27 cellular contexts compared by ENCODE assay signal in the genomic region with DNA sequence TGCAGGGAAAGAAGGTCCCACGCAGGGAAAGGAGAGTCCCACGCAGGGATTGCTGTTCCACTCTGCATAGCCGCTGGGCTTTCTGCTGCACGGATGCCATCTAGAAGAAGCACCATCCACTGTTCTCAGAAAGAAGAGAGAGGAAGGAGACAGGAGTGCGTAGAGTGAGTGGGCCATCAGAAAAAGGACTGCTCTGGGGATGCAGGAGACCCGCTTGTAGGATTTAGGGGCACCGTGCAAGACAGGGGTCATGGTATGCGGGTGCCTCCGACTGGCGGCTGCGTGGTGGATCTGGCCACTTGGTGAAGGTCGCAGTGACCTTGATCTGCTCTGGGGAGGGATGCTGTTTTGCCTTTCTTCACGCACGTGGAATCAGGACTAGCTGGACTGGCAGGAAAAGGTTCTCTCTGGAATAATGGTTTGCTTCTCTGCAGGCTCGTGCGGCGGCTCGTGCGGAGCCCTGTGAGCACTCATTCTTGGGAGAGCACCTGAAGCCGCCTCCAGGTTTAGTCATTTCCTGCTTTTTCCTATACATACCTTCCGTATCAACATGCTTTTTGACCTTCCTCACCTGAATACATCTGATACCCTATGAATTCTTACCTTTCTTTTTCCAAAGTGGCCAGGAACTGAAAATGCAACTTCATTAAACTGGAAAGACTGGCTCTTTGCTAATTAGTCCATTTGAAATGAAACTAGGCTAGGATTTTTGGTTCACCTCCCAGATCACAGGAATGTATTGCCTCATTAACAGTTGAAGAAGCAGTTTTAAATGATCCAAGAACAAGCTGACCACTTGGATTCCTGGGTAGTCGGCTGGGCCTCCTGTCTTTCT.
DNase-seq lines count a peak whose midpoint lies in the region; ATAC-seq, FAIRE-seq and TF ChIP-seq lines count a peak whose summit lies in the region.
"Had no signal": no experiment of that assay in that cellular context is flagged by ENCODE, and none has a peak within 500 bp of the region (broad histone marks: within the 10 kb centered on the region; RNA-seq: fewer than 3 reads in every experiment).

No MANE protein-coding gene starts in this region.

- H3K4me1 ChIP-seq in left lung: no peaks in the 10 kb centered on the region
- peaks cover 8 to 13% of the 10 kb centered on the region in 2 donors for H3K4me1 ChIP-seq in thyroid gland
- H3K4me1 ChIP-seq in naive thymus-derived CD4-positive, alpha-beta T cell (ENCODE audit: control insufficient read depth in 2 of 2, insufficient read depth in 2 of 2, low read length in 2 of 2): no peaks in the 10 kb centered on the region
- H3K4me1 ChIP-seq: right atrium auricular region, upper lobe of left lung had no signal

- H3K27ac ChIP-seq in left lung: no peak overlapping the region
- peak overlapping the region; percentile 68 to 80 (median 76) for H3K27ac ChIP-seq in thyroid gland
- no peak overlapping the region for H3K27ac ChIP-seq in naive thymus-derived CD4-positive, alpha-beta T cell (ENCODE audit: low read depth, low read length)
- H3K27ac ChIP-seq: coronary artery, GM23248, neutrophil, right atrium auricular region, upper lobe of left lung, WERI-Rb-1 had no signal

- 58 to 67% methylated on average over 22 of the region's 22 CpGs for WGBS in thyroid gland, 2 donors

- H3K4me3 ChIP-seq in bronchial epithelial cell (ENCODE audit: low read depth, low read length) (no peak overlapping the region), left lung (no peak overlapping the region), thyroid gland (replicated peaks in 1 of 3) (no peak overlapping the region)
- no peak overlapping the region for H3K4me3 ChIP-seq in naive thymus-derived CD4-positive, alpha-beta T cell (ENCODE audit: low read length)
- H3K4me3 ChIP-seq: coronary artery, GM12878, GM23248, right atrium auricular region, upper lobe of left lung had no signal

- no peak overlapping the region for H3K4me3 Mint-ChIP-seq in naive thymus-derived CD8-positive, alpha-beta T cell
- peak overlapping the region in 1 of 10 donors; percentile 43 for H3K4me3 Mint-ChIP-seq in naive thymus-derived CD4-positive, alpha-beta T cell
- H3K4me3 Mint-ChIP-seq: B cell, T-helper 17 cell had no signal

- H3K36me3 ChIP-seq in bronchial epithelial cell (ENCODE audit: control insufficient read depth, insufficient read depth, low read length): no peaks in the 10 kb centered on the region
- H3K36me3 ChIP-seq in left lung: no peaks in the 10 kb centered on the region
- no peaks in the 10 kb centered on the region for H3K36me3 ChIP-seq in thyroid gland
- H3K36me3 ChIP-seq in naive thymus-derived CD4-positive, alpha-beta T cell (ENCODE audit: control insufficient read depth in 2 of 3, insufficient read depth in 3 of 3, low read length in 3 of 3): no peaks in the 10 kb centered on the region
- H3K36me3 ChIP-seq: neutrophil, right atrium auricular region, upper lobe of left lung, WERI-Rb-1 had no signal

- POLR2A ChIA-PET in naive thymus-derived CD8-positive, alpha-beta T cell (lab: Charles Lee): no interaction called here
- POLR2A ChIA-PET in naive thymus-derived CD4-positive, alpha-beta T cell (lab: Charles Lee): no interaction called here

- DNase-seq in activated CD4-positive, alpha-beta T cell treated with anti-CD3 and anti-CD28 coated beads for 48 hours: peak; percentile 6
- no peak for DNase-seq in activated CD4-positive, alpha-beta T cell treated with anti-CD3 and anti-CD28 coated beads, Interleukin-2, amount 50 U/mL, for 1 hour
- peak; percentile 80 for DNase-seq in bronchial epithelial cell (ENCODE audit: low read depth)
- DNase-seq in left lung: no peak
- DNase-seq in thyroid gland: peak; percentile 71 to 75
- no peak for DNase-seq in HCEC 1CT
- DNase-seq in naive thymus-derived CD8-positive, alpha-beta T cell: no peak
- no peak for DNase-seq in naive thymus-derived CD4-positive, alpha-beta T cell
- DNase-seq: 8988T; COR-L47; GF-D8; GM23248; NCI-H748 treated with DMSO at 0.1 percent for 48 hours; SHP77 treated with DMSO at 0.1 percent for 48 hours; stimulated activated CD4-positive, alpha-beta T cell treated with anti-CD3 and anti-CD28 coated beads, Interleukin-1b, Interleukin-23, amount 100 ng/mL, for 48 hours; stimulated activated naive CD8-positive, alpha-beta T cell treated with anti-CD3 and anti-CD28 coated beads, Interleukin-15, Interleukin-2, amounts not matched to agents 100 U/mL and 50 U/mL, for 24 hours; T-helper 17 cell; WERI-Rb-1 had no signal

- intact Hi-C loops in left lung (cut with DNase I): no loop called here
- intact Hi-C loops in thyroid gland (cut with DNase I): no loop called here
- intact Hi-C loops in naive thymus-derived CD4-positive, alpha-beta T cell (cut with micrococcal nuclease): no loop called here

- H3K27me3 ChIP-seq in bronchial epithelial cell (ENCODE audit: control insufficient read depth, insufficient read depth, low read length) (no peaks in the 10 kb centered on the region), left lung (no peaks in the 10 kb centered on the region), thyroid gland (no peaks in the 10 kb centered on the region)
- H3K27me3 ChIP-seq in naive thymus-derived CD4-positive, alpha-beta T cell (ENCODE audit: control insufficient read depth in 2 of 2, insufficient read depth in 2 of 2, low read length in 2 of 2): no peaks in the 10 kb centered on the region
- H3K27me3 ChIP-seq: neutrophil, right atrium auricular region, upper lobe of left lung had no signal

- H3K27me3 Mint-ChIP-seq in naive thymus-derived CD8-positive, alpha-beta T cell: peaks cover 2 to 27% (median 3%) of the 10 kb centered on the region in 5 donors
- peaks cover 1 to 21% (median 8%) of the 10 kb centered on the region in 5 donors for H3K27me3 Mint-ChIP-seq in naive thymus-derived CD4-positive, alpha-beta T cell

- peak; percentile 72 for ATAC-seq in left lung
- no peak for ATAC-seq in naive thymus-derived CD8-positive, alpha-beta T cell
- no peak for ATAC-seq in naive thymus-derived CD4-positive, alpha-beta T cell
- ATAC-seq: activated naive CD4-positive, alpha-beta T cell treated with anti-CD3 and anti-CD28 coated beads, Interleukin-2, amount 50 U/mL, for 72 hours; GM12878; stimulated activated naive CD8-positive, alpha-beta T cell treated with anti-CD3 and anti-CD28 coated beads, Interleukin-15, Interleukin-2, amounts not matched to agents 100 U/mL and 50 U/mL, for 24 hours; T-helper 17 cell had no signal

- H3K36me3 Mint-ChIP-seq in naive thymus-derived CD8-positive, alpha-beta T cell: no peaks in the 10 kb centered on the region
- H3K36me3 Mint-ChIP-seq in naive thymus-derived CD4-positive, alpha-beta T cell: no peaks in the 10 kb centered on the region

- H3K9me3 Mint-ChIP-seq in naive thymus-derived CD8-positive, alpha-beta T cell: no peaks in the 10 kb centered on the region
- H3K9me3 Mint-ChIP-seq in naive thymus-derived CD4-positive, alpha-beta T cell: peaks cover 0 to 2% (median 0%) of the 10 kb centered on the region in 11 donors

- CTCF ChIA-PET in naive thymus-derived CD4-positive, alpha-beta T cell (lab: Charles Lee): no interaction called here

- TF ChIP-seq CTCF in bronchial epithelial cell (IDR thresholded peaks at IDR 0.05; ENCODE audit: insufficient read depth, low read length, severe bottlenecking) (no peak), left lung (IDR thresholded peaks at IDR 0.05) (no peak), thyroid gland (IDR thresholded peaks at IDR 0.05) (no peak)

- TF ChIP-seq POLR2A in thyroid gland (IDR thresholded peaks at IDR 0.05): no peak

- no peak for FAIRE-seq in bronchial epithelial cell (lab: Jason Lieb, UNC)
- FAIRE-seq: endometrium, GM12878, GM19239 had no signal

- no peak overlapping the region for H3K27ac Mint-ChIP-seq in naive thymus-derived CD8-positive, alpha-beta T cell
- no peak overlapping the region for H3K27ac Mint-ChIP-seq in naive thymus-derived CD4-positive, alpha-beta T cell
- H3K27ac Mint-ChIP-seq: B cell, T-helper 17 cell had no signal

- peaks cover 5 to 12% (median 7%) of the 10 kb centered on the region in 4 donors for H3K4me1 Mint-ChIP-seq in naive thymus-derived CD8-positive, alpha-beta T cell
- H3K4me1 Mint-ChIP-seq in naive thymus-derived CD4-positive, alpha-beta T cell: peaks cover 0 to 17% (median 10%) of the 10 kb centered on the region in 7 donors
- H3K4me1 Mint-ChIP-seq: B cell had no signal

- H3K9me3 ChIP-seq in left lung: no peaks in the 10 kb centered on the region
- H3K9me3 ChIP-seq in thyroid gland: no peaks in the 10 kb centered on the region
- no peaks in the 10 kb centered on the region for H3K9me3 ChIP-seq in naive thymus-derived CD4-positive, alpha-beta T cell (ENCODE audit: control insufficient read depth in 2 of 3, low read length in 3 of 3)
- H3K9me3 ChIP-seq: neutrophil, right atrium auricular region, upper lobe of left lung had no signal

Comparison
In these comparisons a context has a peak if more than half of its experiments do, and no peak if none do; other contexts are left out.
1. DNase-seq: peak in activated CD4-positive, alpha-beta T cell treated with anti-CD3 and anti-CD28 coated beads for 48 hours (single experiment), bronchial epithelial cell (single experiment) and thyroid gland (2 of 2); none in activated CD4-positive, alpha-beta T cell treated with anti-CD3 and anti-CD28 coated beads, Interleukin-2, amount 50 U/mL, for 1 hour (single experiment), left lung (0 of 2), HCEC 1CT (single experiment), naive thymus-derived CD8-positive, alpha-beta T cell (0 of 10) and naive thymus-derived CD4-positive, alpha-beta T cell (0 of 9).
2. H3K27ac ChIP-seq: peak in thyroid gland (3 of 3); none in left lung (0 of 2) and naive thymus-derived CD4-positive, alpha-beta T cell (single experiment).